ENCODE assay signal across 8 cellular contexts in the genomic region with DNA sequence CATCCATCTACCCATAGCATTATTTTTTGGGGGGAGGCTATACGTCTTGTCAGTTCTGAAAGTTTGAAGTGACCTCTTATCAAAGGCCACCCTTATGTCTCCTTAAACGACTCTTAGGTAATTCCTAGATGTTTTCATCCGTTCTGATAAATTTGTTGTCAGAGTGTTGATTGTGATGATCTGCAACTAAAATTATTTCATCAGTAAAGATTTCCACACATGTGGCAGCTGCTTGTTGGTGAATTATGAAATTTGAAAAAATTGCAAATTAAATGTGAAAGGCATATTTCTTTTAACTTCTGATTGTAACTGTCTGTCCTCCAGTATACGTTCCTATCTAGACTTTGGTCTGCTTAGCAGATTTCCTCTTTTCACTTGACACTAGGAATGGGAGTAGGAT. TPM values are rescaled to one million over a fixed set of nuclear protein-coding genes. Genes with fewer than 3 reads are reported as not detected.
DNase-seq lines count a peak whose midpoint lies in the region; ATAC-seq and TF ChIP-seq lines count a peak whose summit lies in the region.

No MANE protein-coding gene starts in this region.

- no peak overlapping the region for H2AFZ ChIP-seq in OCI-LY1 (ENCODE audit: low read length)

- H3K4me2 ChIP-seq in OCI-LY1 (ENCODE audit: low read length) = peak overlapping the region; percentile 88

- peak overlapping the region; percentile 97 for H3K4me3 ChIP-seq in GM06990 (replicated peaks; ENCODE audit: low read depth, low read length)
- H3K4me3 ChIP-seq in OCI-LY1 (ENCODE audit: low read depth, low read length, poor library complexity, severe bottlenecking) = peak overlapping the region; percentile 87
- H3K4me3 ChIP-seq in prostate gland = no peak overlapping the region
- H3K4me3 ChIP-seq in body of pancreas = no peak overlapping the region
- peak overlapping the region in 2 of 4 donors; percentile 78 to 99 for H3K4me3 ChIP-seq in adrenal gland

- no peak for TF ChIP-seq CTCF in GM06990 (IDR thresholded peaks at IDR 0.05; ENCODE audit: insufficient read depth, low read length, poor library complexity, severe bottlenecking)
- TF ChIP-seq CTCF in OCI-LY1 (IDR thresholded peaks at IDR 0.05; ENCODE audit: low read length) = no peak
- no peak for TF ChIP-seq CTCF in endothelial cell (IDR thresholded peaks at IDR 0.05; ENCODE audit: unreplicated experiment)
- no peak for TF ChIP-seq CTCF in prostate gland (IDR thresholded peaks at IDR 0.05)
- TF ChIP-seq CTCF in body of pancreas (IDR thresholded peaks at IDR 0.05) = no peak
- no peak for TF ChIP-seq CTCF in adrenal gland (IDR thresholded peaks at IDR 0.05)

- DNase-seq in GM06990 (ENCODE audit: extremely low read depth, insufficient read length) (no peak), endothelial cell (ENCODE audit: low spot score) (no peak), pons (ENCODE audit: low spot score) (peak; percentile 49), prostate gland (ENCODE audit: low spot score) (no peak), body of pancreas (no peak), adrenal gland (no peak), GM19238 (ENCODE audit: insufficient read length, low spot score) (no peak)

- H3K9me3 ChIP-seq in OCI-LY1 (ENCODE audit: low read length) = no peaks in the 10 kb centered on the region
- H3K9me3 ChIP-seq in prostate gland = no peaks in the 10 kb centered on the region
- no peaks in the 10 kb centered on the region for H3K9me3 ChIP-seq in body of pancreas
- no peaks in the 10 kb centered on the region for H3K9me3 ChIP-seq in adrenal gland (replicated peaks in 1 of 3)

- H3K27ac ChIP-seq in OCI-LY1 (ENCODE audit: low read depth, low read length, poor library complexity, severe bottlenecking) (no peak overlapping the region), prostate gland (no peak overlapping the region), body of pancreas (peak overlapping the region in 1 of 4 donors; percentile 20), adrenal gland (peak overlapping the region in 1 of 5 donors; percentile 23)

- peak overlapping the region; percentile 94 for H3K27ac Mint-ChIP-seq in endothelial cell (ENCODE audit: unreplicated experiment)

- TF ChIP-seq POLR2A in prostate gland (IDR thresholded peaks at IDR 0.05) = no peak
- TF ChIP-seq POLR2A in body of pancreas (IDR thresholded peaks at IDR 0.05) = no peak
- TF ChIP-seq POLR2A in adrenal gland (IDR thresholded peaks at IDR 0.05) = no peak

- no peaks in the 10 kb centered on the region for H3K9me3 Mint-ChIP-seq in endothelial cell (ENCODE audit: unreplicated experiment)

- intact Hi-C loops in prostate gland (cut with DNase I) (no loop called here), body of pancreas (cut with DNase I) (no loop called here), adrenal gland (cut with DNase I) (loop anchor here in 1 of 2 donors (5.0 kb wide), 1 partner anchor 35 kb away; no protein-coding TSS in a partner anchor)

- H3K9ac ChIP-seq in OCI-LY1 (ENCODE audit: low read length) = peak overlapping the region; percentile 83

- no peaks in the 10 kb centered on the region for H3F3A ChIP-seq in OCI-LY1 (ENCODE audit: insufficient read depth, low read length)

- peaks cover 9% of the 10 kb centered on the region for H3K36me3 Mint-ChIP-seq in endothelial cell (ENCODE audit: low read depth, unreplicated experiment)

- H3K36me3 ChIP-seq in GM06990 (ENCODE audit: control insufficient read depth, insufficient read depth, low read length) = no peaks in the 10 kb centered on the region
- peaks cover 11% of the 10 kb centered on the region for H3K36me3 ChIP-seq in OCI-LY1 (ENCODE audit: insufficient read depth, low read length)
- H3K36me3 ChIP-seq in prostate gland = no peaks in the 10 kb centered on the region
- no peaks in the 10 kb centered on the region for H3K36me3 ChIP-seq in body of pancreas (replicated peaks in 1 of 2; ENCODE audit: insufficient read depth in 1 of 2, low read depth in 2 of 2)
- no peaks in the 10 kb centered on the region for H3K36me3 ChIP-seq in adrenal gland (replicated peaks in 1 of 2)

- H3K9me2 ChIP-seq in OCI-LY1 (ENCODE audit: low read depth, low read length) = no peaks in the 10 kb centered on the region

- WGBS in prostate gland = 51% methylated on average over 4 of the region's 4 CpGs
- WGBS in body of pancreas, 2 donors = 12 to 24% methylated on average over 4 of the region's 4 CpGs
- WGBS in adrenal gland, 4 donors = 20 to 30% (median 22%) methylated on average over 4 of the region's 4 CpGs

- H4K20me1 ChIP-seq in OCI-LY1 (ENCODE audit: insufficient read depth, low read length) = peaks cover 4% of the 10 kb centered on the region; the same call in 1 of the 2 replicates

- no peak for ATAC-seq in body of pancreas

- H3K4me3 Mint-ChIP-seq in endothelial cell (ENCODE audit: unreplicated experiment) = peak overlapping the region; percentile 98

- H3K27me3 Mint-ChIP-seq in endothelial cell (ENCODE audit: unreplicated experiment) = peaks cover 3% of the 10 kb centered on the region

- H3K79me2 ChIP-seq in OCI-LY1 (ENCODE audit: insufficient read depth, low read length) = peaks cover 58% of the 10 kb centered on the region

- H3K27me3 ChIP-seq in GM06990 (replicated peaks; ENCODE audit: control insufficient read depth, insufficient read depth, low read length) (no peaks in the 10 kb centered on the region), OCI-LY1 (ENCODE audit: insufficient read depth, low read length) (no peaks in the 10 kb centered on the region), prostate gland (replicated peaks; ENCODE audit: insufficient read depth) (no peaks in the 10 kb centered on the region), body of pancreas (no peaks in the 10 kb centered on the region), adrenal gland (no peaks in the 10 kb centered on the region)

- H3K4me1 ChIP-seq in OCI-LY1 (ENCODE audit: insufficient read depth, low read length, severe bottlenecking) (peaks cover 30% of the 10 kb centered on the region), prostate gland (replicated peaks) (no peaks in the 10 kb centered on the region), body of pancreas (peaks cover 30% of the 10 kb centered on the region), adrenal gland (replicated peaks in 1 of 2) (peaks cover 27 to 56% of the 10 kb centered on the region in 2 donors)

- H3K4me1 Mint-ChIP-seq in endothelial cell (ENCODE audit: unreplicated experiment) = peaks cover 25% of the 10 kb centered on the region

RNA-seq across cellular contexts. Expression of gene ADIPOR2, which starts 1.4 kb away (rescaled TPM):
- total RNA-seq in endothelial cell (ENCODE audit: unreplicated experiment) = 41.8 TPM
- 10 to 100 TPM; 23.7 to 46.2 TPM for total RNA-seq in prostate gland
- 10 to 100 TPM; 16.8 to 20.5 TPM for total RNA-seq in body of pancreas
- 100 to 1,000 TPM in 5 of 8 donors, 10 to 100 TPM in 3; 59.5 to 214 (median 130) TPM for total RNA-seq in adrenal gland
- polyA plus RNA-seq in adrenal gland = 100 to 1,000 TPM in 1 of 3 donors, 10 to 100 TPM in 2; 46.2 to 147 (median 66.0) TPM

Comparison
In these comparisons a context has a peak if more than half of its experiments do, and no peak if none do; other contexts are left out.
1. H3K4me3 ChIP-seq: peak in GM06990 (single experiment) and OCI-LY1 (single experiment); none in prostate gland (0 of 2) and body of pancreas (0 of 2).